In genomic region chr2:170181602-170182001, GRCh38 we compare ENCODE assay signal across 18 cellular contexts. TPM values are rescaled to one million over a fixed set of nuclear protein-coding genes. Genes with fewer than 3 reads are reported as not detected.
DNase-seq lines count a peak whose midpoint lies in the region; ATAC-seq, FAIRE-seq and TF ChIP-seq lines count a peak whose summit lies in the region.
"Had no signal": no experiment of that assay in that cellular context is flagged by ENCODE, and none has a peak within 500 bp of the region (broad histone marks: within the 10 kb centered on the region; RNA-seq: fewer than 3 reads in every experiment).

No MANE protein-coding gene starts in this region.

- in situ Hi-C loops in K562 (cut with MboI), result no loop called here

- WGBS in K562 (ENCODE audit: insufficient coverage, low coverage, missing lambda C conversion rate), result 84% methylated on average over 5 of the region's 5 CpGs
- 95 to 96% methylated on average over 5 of the region's 5 CpGs for WGBS in heart right ventricle, 2 donors

- H3K36me3 ChIP-seq in DOHH2 (ENCODE audit: control insufficient read depth, low read length) (peaks cover 3% of the 10 kb centered on the region; the same call in 1 of the 2 replicates), OCI-LY1 (ENCODE audit: insufficient read depth, low read length) (no peaks in the 10 kb centered on the region), K562 (ENCODE audit: control insufficient read depth, insufficient read depth, low read length) (no peaks in the 10 kb centered on the region), neural progenitor cell (no peaks in the 10 kb centered on the region), heart right ventricle (no peaks in the 10 kb centered on the region)
- H3K36me3 ChIP-seq: BLaER1, HAP-1 had no signal

- no peaks in the 10 kb centered on the region for H3K9me1 ChIP-seq in K562 (ENCODE audit: control insufficient read depth, insufficient read depth, low read length)

- POLR2A ChIA-PET in K562 (lab: Yijun Ruan, JAX), result interaction anchor here (1.6 kb wide), 1 partner anchor 19 kb away, joined by 3 read pairs; no protein-coding TSS in a partner anchor

- H4K20me1 ChIP-seq in DOHH2 (ENCODE audit: control insufficient read depth, insufficient read depth, low read depth, low read length) (no peaks in the 10 kb centered on the region), OCI-LY1 (ENCODE audit: insufficient read depth, low read length) (no peaks in the 10 kb centered on the region), K562 (replicated peaks; ENCODE audit: control insufficient read depth, insufficient read depth, low read length) (no peaks in the 10 kb centered on the region), neural progenitor cell (ENCODE audit: low read depth) (no peaks in the 10 kb centered on the region)
- H4K20me1 ChIP-seq: BLaER1 had no signal

- H2AFZ ChIP-seq in OCI-LY1 (ENCODE audit: low read length), result peak overlapping the region; percentile 27; the same call in 1 of the 2 replicates
- no peak overlapping the region for H2AFZ ChIP-seq in K562 (ENCODE audit: low read depth, low read length)
- H2AFZ ChIP-seq in neural progenitor cell (replicated peaks), result peak overlapping the region; percentile 54

- H3K27me3 ChIP-seq in DOHH2 (ENCODE audit: control insufficient read depth, low read length), result no peaks in the 10 kb centered on the region
- H3K27me3 ChIP-seq in OCI-LY1 (ENCODE audit: insufficient read depth, low read length), result no peaks in the 10 kb centered on the region
- H3K27me3 ChIP-seq in K562 (ENCODE audit: control insufficient read depth in 2 of 2, insufficient read depth in 2 of 2, low read length in 2 of 2), result no peaks in the 10 kb centered on the region
- no peaks in the 10 kb centered on the region for H3K27me3 ChIP-seq in neural progenitor cell
- H3K27me3 ChIP-seq in heart right ventricle, result no peaks in the 10 kb centered on the region
- H3K27me3 ChIP-seq: BLaER1 had no signal

- intact Hi-C loops in K562 (cut with micrococcal nuclease), result no loop called here
- intact Hi-C loops in heart right ventricle (cut with DNase I), result no loop called here
- intact Hi-C loops in Right ventricle myocardium superior (cut with DNase I), result no loop called here

- peaks cover 21% of the 10 kb centered on the region for H3K9me3 Mint-ChIP-seq in neural progenitor cell

- no peak for TF ChIP-seq POLR2A in K562 (conservative IDR thresholded peaks at IDR 0.05)

- BruUV-seq in K562 (replicated peaks; lab: Mats Ljungman, UMichigan), result no TSS peak

- H3K36me3 Mint-ChIP-seq in neural progenitor cell, result no peaks in the 10 kb centered on the region
- H3K36me3 Mint-ChIP-seq: CD4-positive, CD25-positive, alpha-beta regulatory T cell had no signal

- no peak overlapping the region for H3K27ac Mint-ChIP-seq in neural progenitor cell

- H3K4me1 ChIP-seq in DOHH2 (ENCODE audit: control insufficient read depth, low read length) (peaks cover 40% of the 10 kb centered on the region), OCI-LY1 (ENCODE audit: insufficient read depth, low read length, severe bottlenecking) (peaks cover 64% of the 10 kb centered on the region), K562 (replicated peaks in 1 of 2; ENCODE audit: control insufficient read depth in 2 of 2, insufficient read depth in 2 of 2, low read length in 2 of 2) (no peaks in the 10 kb centered on the region), neural progenitor cell (peaks cover 14% of the 10 kb centered on the region), heart right ventricle (peaks cover 0 to 8% (median 0%) of the 10 kb centered on the region in 9 donors)
- H3K4me1 ChIP-seq: BLaER1 had no signal

- H3K9me3 ChIP-seq in DOHH2 (ENCODE audit: control insufficient read depth, insufficient read depth, low read length) (peaks cover 11% of the 10 kb centered on the region), OCI-LY1 (ENCODE audit: low read length) (peaks cover 4% of the 10 kb centered on the region; the same call in 1 of the 2 replicates), K562 (replicated peaks; ENCODE audit: control insufficient read depth, insufficient read depth, low read depth, low read length) (no peaks in the 10 kb centered on the region), neural progenitor cell (ENCODE audit: low read depth) (peaks cover 4% of the 10 kb centered on the region), heart right ventricle (peaks cover 0 to 26% (median 12%) of the 10 kb centered on the region in 11 donors)
- H3K9me3 ChIP-seq: HAP-1 had no signal

- CTCF ChIA-PET in K562 (lab: Yijun Ruan, JAX; ENCODE audit: low intra/inter-chr PET ratio), result no interaction called here

- H3K27ac ChIP-seq in DOHH2 (ENCODE audit: low read depth, low read length), result no peak overlapping the region
- peak overlapping the region; percentile 94 for H3K27ac ChIP-seq in OCI-LY1 (ENCODE audit: low read depth, low read length, poor library complexity, severe bottlenecking)
- H3K27ac ChIP-seq in K562 (ENCODE audit: extremely low read depth, low read depth, low read length), result no peak overlapping the region
- peak overlapping the region; percentile 21 for H3K27ac ChIP-seq in neural progenitor cell
- H3K27ac ChIP-seq in heart right ventricle, result no peak overlapping the region
- H3K27ac ChIP-seq: BLaER1 had no signal

- peak overlapping the region; percentile 65 for H3K9ac ChIP-seq in OCI-LY1 (ENCODE audit: low read length)
- no peak overlapping the region for H3K9ac ChIP-seq in K562 (ENCODE audit: insufficient read depth in 1 of 2, low read depth in 2 of 2, low read length in 2 of 2)
- H3K9ac ChIP-seq in neural progenitor cell, result no peak overlapping the region
- H3K9ac ChIP-seq: BLaER1 had no signal

- FAIRE-seq in K562 (lab: Jason Lieb, UNC), result no peak
- FAIRE-seq: HepG2, HTR-8/SVneo had no signal

- H3K4me3 ChIP-seq in DOHH2 (ENCODE audit: low read length) (no peak overlapping the region), OCI-LY1 (ENCODE audit: low read depth, low read length, poor library complexity, severe bottlenecking) (peak overlapping the region; percentile 57), K562 (no peak overlapping the region), neural progenitor cell (no peak overlapping the region), heart right ventricle (no peak overlapping the region)
- H3K4me3 ChIP-seq: BLaER1, HAP-1 had no signal

- H3K79me2 ChIP-seq in DOHH2 (ENCODE audit: control insufficient read depth, low read length) (no peaks in the 10 kb centered on the region), OCI-LY1 (ENCODE audit: insufficient read depth, low read length) (0 out of 2 replicates have a peak, but pooled peaks cover 10% of the 10 kb centered on the region), K562 (ENCODE audit: control insufficient read depth, insufficient read depth, low read length) (no peaks in the 10 kb centered on the region), neural progenitor cell (ENCODE audit: low read depth) (no peaks in the 10 kb centered on the region)

- no peaks in the 10 kb centered on the region for H3F3A ChIP-seq in DOHH2 (ENCODE audit: control insufficient read depth, insufficient read depth)
- H3F3A ChIP-seq in OCI-LY1 (ENCODE audit: insufficient read depth, low read length), result no peaks in the 10 kb centered on the region
- H3F3A ChIP-seq in neural progenitor cell (ENCODE audit: low read depth), result peaks cover 19% of the 10 kb centered on the region

- no peak for TF ChIP-seq EP300 in K562 (IDR thresholded peaks at IDR 0.05; ENCODE audit: low read length)

- no peak for TF ChIP-seq CTCF in DOHH2 (IDR thresholded peaks at IDR 0.05; ENCODE audit: low read depth, low read length, poor library complexity, severe bottlenecking)
- TF ChIP-seq CTCF in OCI-LY1 (IDR thresholded peaks at IDR 0.05; ENCODE audit: low read length), result no peak
- no peak for TF ChIP-seq CTCF in K562 (IDR thresholded peaks at IDR 0.05 in 2 of 3, conservative IDR thresholded peaks at IDR 0.05 in 1 of 3; ENCODE audit: insufficient read depth in 2 of 3, low read depth in 1 of 3, low read length in 3 of 3)
- no peak for TF ChIP-seq CTCF in neural progenitor cell (IDR thresholded peaks at IDR 0.05)
- no peak for TF ChIP-seq CTCF in heart right ventricle (IDR thresholded peaks at IDR 0.05)

- no peak for TF ChIP-seq RAD21 in K562 (CRISPR knock-in tag; conservative IDR thresholded peaks at IDR 0.05 in 1 of 2, IDR thresholded peaks at IDR 0.05 in 1 of 2)

- ATAC-seq in K562 (no peak), heart right ventricle (no peak), Right ventricle myocardium superior (ENCODE audit: poor library complexity) (no peak)
- ATAC-seq: HepG2 had no signal

- H3K4me2 ChIP-seq in DOHH2 (ENCODE audit: low read length) (peak overlapping the region; percentile 74; the same call in 1 of the 2 replicates), OCI-LY1 (ENCODE audit: low read length) (peak overlapping the region; percentile 75), K562 (ENCODE audit: insufficient read depth, low read length) (no peak overlapping the region), neural progenitor cell (no peak overlapping the region)
- H3K4me2 ChIP-seq: BLaER1 had no signal

- DNase-seq in K562 (ENCODE audit: extremely low read depth in 1 of 4, low spot score in 3 of 4) (no peak), neural progenitor cell (ENCODE audit: low spot score) (no peak), heart right ventricle (no peak), SHP77 (lab: John Stamatoyannopoulos, UW) (no peak), Right ventricle myocardium superior (no peak), COLO829 (ENCODE audit: low spot score) (no peak)
- DNase-seq: 8988T; AML-193; CD4-positive, CD25-positive, alpha-beta regulatory T cell; DMS79; EL; GOT3 had no signal

- H3K9me2 ChIP-seq in DOHH2 (replicated peaks; ENCODE audit: control insufficient read depth, low read length), result no peaks in the 10 kb centered on the region
- H3K9me2 ChIP-seq in OCI-LY1 (ENCODE audit: low read depth, low read length), result no peaks in the 10 kb centered on the region

- H3K4me3 Mint-ChIP-seq in neural progenitor cell, result no peak overlapping the region
- H3K4me3 Mint-ChIP-seq: CD4-positive, CD25-positive, alpha-beta regulatory T cell had no signal

- H3K4me1 Mint-ChIP-seq in neural progenitor cell, result peaks cover 36% of the 10 kb centered on the region
- H3K4me1 Mint-ChIP-seq: CD4-positive, CD25-positive, alpha-beta regulatory T cell had no signal

- H3K27me3 Mint-ChIP-seq in neural progenitor cell (ENCODE audit: insufficient read depth, low read depth), result peaks cover 2% of the 10 kb centered on the region
- H3K27me3 Mint-ChIP-seq: CD4-positive, CD25-positive, alpha-beta regulatory T cell had no signal

RNA-seq across cellular contexts. Expression of gene MYO3B, which starts 3.7 kb away (rescaled TPM):
- 5.2 and 8.0 TPM in 2 replicates for total RNA-seq in K562 (2011; cell fraction: chromatin; rRNA removed; ENCODE audit: low replicate concordance)
- 1.7 and 2.7 TPM in 2 replicates for total RNA-seq in K562 (2011; cell fraction: nucleolus; rRNA removed)
- total RNA-seq in K562 (2011; cell fraction: nucleoplasm; rRNA removed), result 3.4 and 3.9 TPM in 2 replicates
- total RNA-seq in K562 (2014; rRNA removed) (3.0 and 3.4 TPM in 2 replicates), K562 (2014; rRNA removed; fragmentation: Illumina TruSeq; extraction: Trizol) (4.6 and 4.7 TPM in 2 replicates), K562 (2015; rRNA removed; fragmentation: Illumina TruSeq; extraction: Trizol) (3.4 and 3.8 TPM in 2 replicates), K562 (2021) (3.5 and 4.7 TPM in 2 replicates), neural progenitor cell (ENCODE audit: low replicate concordance) (16.8 and 27.3 TPM in 2 replicates), heart right ventricle (under 1 TPM in 4 of 10 donors, not detected in 6; 0.05 to 0.21 (median 0.09) TPM), Right ventricle myocardium superior (not detected)
- polyA plus RNA-seq in K562 (2011; rRNA removed) (0.32 and 3.6 TPM in 2 replicates), K562 (2014; fragmentation: Illumina TruSeq; extraction: Trizol) (3.4 and 4.2 TPM in 2 replicates), K562 (2014; fragmentation: Nextera tagmentation; extraction: Ambion mirVana) (1 to 10 TPM; 2.9 to 6.5 TPM), K562 (2014; rRNA removed) (2.7 and 3.8 TPM in 2 replicates), heart right ventricle (not detected)
- polyA plus RNA-seq in K562 (2011; cell fraction: cytosol; rRNA removed), result 0.24 and 1.3 TPM in 2 replicates
- 0.79 and 3.4 TPM in 2 replicates for polyA plus RNA-seq in K562 (2011; cell fraction: nucleus; rRNA removed)
- 4.5 and 6.0 TPM in 2 replicates for polyA plus RNA-seq in K562 (2012)
- 1.1 and 3.9 TPM in 2 replicates for polyA minus RNA-seq in K562 (2011; rRNA and poly(A)+ RNA removed)
- 0.27 and 1.7 TPM in 2 replicates for polyA minus RNA-seq in K562 (2011; cell fraction: cytosol; rRNA and poly(A)+ RNA removed)
- 1.9 and 6.5 TPM in 2 replicates for polyA minus RNA-seq in K562 (2011; cell fraction: nucleus; rRNA and poly(A)+ RNA removed)
- total RNA-seq: CD4-positive, CD25-positive, alpha-beta regulatory T cell; HepG2 had no signal
- polyA plus RNA-seq: CD4-positive, CD25-positive, alpha-beta regulatory T cell had no signal

Comparison
In these comparisons a context has a peak if more than half of its experiments do, and no peak if none do; other contexts are left out.
1. H3K27ac ChIP-seq: peak in OCI-LY1 (single experiment) and neural progenitor cell (single experiment); none in DOHH2 (single experiment), K562 (single experiment) and heart right ventricle (0 of 10).
2. H3K4me2 ChIP-seq: peak in DOHH2 (single experiment) and OCI-LY1 (single experiment); none in K562 (single experiment) and neural progenitor cell (single experiment).